In the genomic region with DNA sequence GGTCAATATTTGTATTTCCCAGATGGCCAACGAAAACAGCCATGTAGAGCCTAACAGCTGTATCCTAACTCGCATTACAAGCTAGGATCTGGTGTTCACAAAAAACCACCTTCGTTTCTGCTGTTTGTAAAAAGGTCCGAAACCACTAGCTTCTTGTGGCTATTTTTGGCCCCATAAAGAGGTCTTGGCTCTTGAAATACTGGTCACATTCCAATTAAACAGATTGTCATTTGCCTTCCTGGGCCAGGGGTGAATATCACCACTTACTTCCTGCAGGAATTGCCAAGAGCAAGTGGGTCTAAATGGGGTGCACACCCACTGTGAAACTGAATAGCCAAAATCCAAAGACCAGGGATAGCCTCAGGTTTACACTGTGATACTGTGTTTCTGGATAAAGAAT, we compare ENCODE assay signal across 20 cellular contexts. TPM values are rescaled to one million over a fixed set of nuclear protein-coding genes. Genes with fewer than 3 reads are reported as not detected.
DNase-seq lines count a peak whose midpoint lies in the region; ATAC-seq, FAIRE-seq and TF ChIP-seq lines count a peak whose summit lies in the region.
"Had no signal": no experiment of that assay in that cellular context is flagged by ENCODE, and none has a peak within 500 bp of the region (broad histone marks: within the 10 kb centered on the region; RNA-seq: fewer than 3 reads in every experiment).

No MANE protein-coding gene starts in this region.

- CTCF ChIA-PET in OCI-LY7 (lab: Charles Lee; ENCODE audit: unreplicated experiment) = no interaction called here
- CTCF ChIA-PET in HepG2 (lab: Yijun Ruan, JAX; ENCODE audit: low intra/inter-chr PET ratio, low total read pairs) = interaction anchor here (0.7 kb wide), 1 partner anchor 196 kb away, joined by 4 read pairs; no protein-coding TSS in a partner anchor

- BruUV-seq in OCI-LY7 (replicated peaks; lab: Mats Ljungman, UMichigan) = no TSS peak
- no TSS peak for BruUV-seq in HepG2 (replicated peaks; lab: Mats Ljungman, UMichigan)

- H3K9ac ChIP-seq in MM.1S (ENCODE audit: low read length) = no peak overlapping the region
- H3K9ac ChIP-seq in HepG2 (ENCODE audit: insufficient read depth, low read depth, low read length) = no peak overlapping the region
- H3K9ac ChIP-seq: BLaER1 had no signal

- H3K4me3 ChIP-seq in MM.1S (ENCODE audit: low read length) (no peak overlapping the region), OCI-LY7 (ENCODE audit: low read depth, low read length, poor library complexity, severe bottlenecking) (no peak overlapping the region), HepG2 (replicated peaks in 1 of 3; ENCODE audit: insufficient read depth in 1 of 3, low read depth in 2 of 3, low read length in 3 of 3) (no peak overlapping the region)
- H3K4me3 ChIP-seq: BLaER1, GM23338, SJCRH30 had no signal

- H3K4me1 Mint-ChIP-seq in activated T-cell treated with anti-CD3 and anti-CD28 coated beads, Interleukin-2, amount 50 U/mL, for 72 hours (ENCODE audit: low read depth) = peaks cover 49% of the 10 kb centered on the region
- H3K4me1 Mint-ChIP-seq: GM23338 had no signal

- no peak for TF ChIP-seq CTCF in MM.1S (IDR thresholded peaks at IDR 0.05; ENCODE audit: low read length)
- no peak for TF ChIP-seq CTCF in OCI-LY7 (conservative IDR thresholded peaks at IDR 0.05; ENCODE audit: low read length)
- TF ChIP-seq CTCF in HepG2 (CRISPR knock-in tag; IDR thresholded peaks at IDR 0.05) = no peak

- peaks cover under 1 to 9% of the 10 kb centered on the region in 2 donors for H3K9me3 Mint-ChIP-seq in activated T-cell treated with anti-CD3 and anti-CD28 coated beads, Interleukin-2, amount 50 U/mL, for 72 hours
- H3K9me3 Mint-ChIP-seq: GM23338 had no signal

- H2AFZ ChIP-seq in MM.1S (ENCODE audit: low read length) (no peak overlapping the region), OCI-LY7 (ENCODE audit: low read length) (peak overlapping the region; percentile 65; the same call in 1 of the 2 replicates), HepG2 (ENCODE audit: low read length) (no peak overlapping the region)
- H2AFZ ChIP-seq: GM23338 had no signal

- H3K36me3 ChIP-seq in MM.1S (replicated peaks; ENCODE audit: insufficient read depth, low read length) = no peaks in the 10 kb centered on the region
- H3K36me3 ChIP-seq in OCI-LY7 (ENCODE audit: insufficient read depth, low read length) = peaks cover under 1% of the 10 kb centered on the region; the same call in 1 of the 2 replicates
- H3K36me3 ChIP-seq in HepG2 (replicated peaks in 1 of 2; ENCODE audit: control insufficient read depth in 1 of 2, insufficient read depth in 2 of 2, low read length in 2 of 2) = no peaks in the 10 kb centered on the region
- H3K36me3 ChIP-seq: BLaER1, SJCRH30 had no signal

- POLR2A ChIA-PET in OCI-LY7 (lab: Charles Lee) = interaction anchor here (0.5 to 0.7 kb wide), 2 partner anchors 62 to 230 kb away, joined by 3 to 5 read pairs; no protein-coding TSS in a partner anchor
- POLR2A ChIA-PET in HepG2 (lab: Yijun Ruan, JAX) = no interaction called here

- peak overlapping the region; percentile 99 for H3K27ac Mint-ChIP-seq in activated T-cell treated with anti-CD3 and anti-CD28 coated beads, Interleukin-2, amount 50 U/mL, for 72 hours
- H3K27ac Mint-ChIP-seq: GM23338 had no signal

- intact Hi-C loops in OCI-LY7 (cut with micrococcal nuclease; ENCODE audit: unreplicated experiment) = loop anchor here (5.0 kb wide), 1 partner anchor 197 kb away; no protein-coding TSS in a partner anchor
- intact Hi-C loops in HepG2 (cut with micrococcal nuclease; ENCODE audit: unreplicated experiment) = no loop called here
- intact Hi-C loops in head of caudate nucleus (cut with DNase I) = no loop called here

- DNase-seq in activated T-cell treated with anti-CD3 and anti-CD28 coated beads, Interleukin-2, amount 50 U/mL, for 72 hours = no peak
- DNase-seq in activated T-cell treated with anti-CD3 and anti-CD28 coated beads for 4 hours (no peak), MM.1S (peak; percentile 47), OCI-LY7 (ENCODE audit: low spot score) (no peak), HepG2 (ENCODE audit: low spot score) (no peak), head of caudate nucleus (no peak), frontal cortex (ENCODE audit: low spot score in 2 of 2) (no peak)
- DNase-seq: Calu3; CD4-positive, alpha-beta memory T cell; NCI-H1105 treated with DMSO at 0.1 percent for 48 hours; NCI-H1694; NCI-H2107; NCI-H226; NCI-H524 treated with DMSO at 0.1 percent for 48 hours; SJCRH30 had no signal

- H3K79me2 ChIP-seq in MM.1S (ENCODE audit: low read length) (no peaks in the 10 kb centered on the region), OCI-LY7 (ENCODE audit: insufficient read depth, low read depth, low read length) (no peaks in the 10 kb centered on the region), HepG2 (ENCODE audit: insufficient read depth, low read length) (no peaks in the 10 kb centered on the region)

- H3K4me2 ChIP-seq in MM.1S (ENCODE audit: low read depth, low read length) = peak overlapping the region; percentile 27; the same call in 1 of the 2 replicates
- H3K4me2 ChIP-seq in OCI-LY7 (ENCODE audit: low read length) = no peak overlapping the region
- no peak overlapping the region for H3K4me2 ChIP-seq in HepG2 (ENCODE audit: low read depth, low read length)
- H3K4me2 ChIP-seq: BLaER1, GM23338 had no signal

- H3K27ac ChIP-seq in MM.1S (ENCODE audit: low read length) = peak overlapping the region; percentile 4; the same call in 1 of the 2 replicates
- H3K27ac ChIP-seq in OCI-LY7 (ENCODE audit: low read depth, low read length, poor library complexity, severe bottlenecking) = no peak overlapping the region
- no peak overlapping the region for H3K27ac ChIP-seq in HepG2 (ENCODE audit: extremely low read length, insufficient read depth, low read length)
- H3K27ac ChIP-seq: BLaER1, SJCRH30 had no signal

- peaks cover 46% of the 10 kb centered on the region for H3K4me1 ChIP-seq in MM.1S (ENCODE audit: low read length)
- peaks cover 32% of the 10 kb centered on the region for H3K4me1 ChIP-seq in OCI-LY7 (ENCODE audit: insufficient read depth, low read length, poor library complexity, severe bottlenecking)
- no peaks in the 10 kb centered on the region for H3K4me1 ChIP-seq in HepG2 (ENCODE audit: insufficient read depth, low read length)
- H3K4me1 ChIP-seq: BLaER1, SJCRH30 had no signal

- no peak overlapping the region for H3K4me3 Mint-ChIP-seq in activated T-cell treated with anti-CD3 and anti-CD28 coated beads, Interleukin-2, amount 50 U/mL, for 72 hours
- H3K4me3 Mint-ChIP-seq: CD4-positive, alpha-beta memory T cell; GM23338 had no signal

- FAIRE-seq in HepG2 (lab: Jason Lieb, UNC) (no peak), frontal cortex (lab: Jason Lieb, UNC) (no peak)
- FAIRE-seq: GM12891 had no signal

- TF ChIP-seq EP300 in HepG2 (IDR thresholded peaks at IDR 0.05; ENCODE audit: low read depth in 2 of 2, low read length in 2 of 2) (no peak), HepG2 (CRISPR knock-in tag; IDR thresholded peaks at IDR 0.05; ENCODE audit: borderline replicate concordance) (no peak)

- in situ Hi-C loops in HepG2 (cut with HindIII; ENCODE audit: extremely low pct_ligation_motif_present, low pct_unique_long_range_greater_than_20kb) = no loop called here

- no peak for TF ChIP-seq POLR2A in HepG2 (IDR thresholded peaks at IDR 0.05; ENCODE audit: insufficient read depth in 1 of 2, low read depth in 2 of 2, low read length in 2 of 2)

- no peaks in the 10 kb centered on the region for H3K9me3 ChIP-seq in MM.1S (replicated peaks; ENCODE audit: insufficient read depth, low read length)
- H3K9me3 ChIP-seq in OCI-LY7 (ENCODE audit: low read length) = peaks cover 26% of the 10 kb centered on the region
- H3K9me3 ChIP-seq in HepG2 (ENCODE audit: low read length) = no peaks in the 10 kb centered on the region
- H3K9me3 ChIP-seq: SJCRH30 had no signal

- H4K20me1 ChIP-seq in MM.1S (ENCODE audit: insufficient read depth, low read length) = no peaks in the 10 kb centered on the region
- H4K20me1 ChIP-seq in OCI-LY7 (ENCODE audit: insufficient read depth, low read length) = no peaks in the 10 kb centered on the region
- no peaks in the 10 kb centered on the region for H4K20me1 ChIP-seq in HepG2 (ENCODE audit: insufficient read depth, low read length)
- H4K20me1 ChIP-seq: BLaER1 had no signal

- TF ChIP-seq RAD21 in HepG2 (CRISPR knock-in tag; IDR thresholded peaks at IDR 0.05) = no peak

- no peaks in the 10 kb centered on the region for H3K9me2 ChIP-seq in MM.1S (replicated peaks; ENCODE audit: insufficient read depth, low read length)
- H3K9me2 ChIP-seq in OCI-LY7 (ENCODE audit: insufficient read depth, low read length) = no peaks in the 10 kb centered on the region

- no peaks in the 10 kb centered on the region for H3K27me3 ChIP-seq in MM.1S (replicated peaks; ENCODE audit: insufficient read depth, low read length)
- H3K27me3 ChIP-seq in HepG2 (ENCODE audit: control insufficient read depth in 1 of 2, insufficient read depth in 2 of 2, low read length in 2 of 2) = no peaks in the 10 kb centered on the region
- H3K27me3 ChIP-seq: BLaER1 had no signal

- no peak for ATAC-seq in activated T-cell treated with anti-CD3 and anti-CD28 coated beads, Interleukin-2, amount 50 U/mL, for 72 hours (replicated peaks in 1 of 2)
- no peak for ATAC-seq in HepG2
- ATAC-seq: GM23338, HCT116 had no signal

- H3F3A ChIP-seq in MM.1S (ENCODE audit: insufficient read depth, low read length) = peaks cover 11% of the 10 kb centered on the region; the same call in 1 of the 2 replicates

- H3K36me3 Mint-ChIP-seq in activated T-cell treated with anti-CD3 and anti-CD28 coated beads, Interleukin-2, amount 50 U/mL, for 72 hours (ENCODE audit: insufficient read depth in 2 of 2) = peaks cover 7 to 12% of the 10 kb centered on the region in 2 donors
- H3K36me3 Mint-ChIP-seq: CD4-positive, alpha-beta memory T cell had no signal

- WGBS in HepG2 (ENCODE audit: low lambda C conversion rate) = 28% methylated on average over 4 of the region's 4 CpGs

- H3K27me3 Mint-ChIP-seq in activated T-cell treated with anti-CD3 and anti-CD28 coated beads, Interleukin-2, amount 50 U/mL, for 72 hours (ENCODE audit: low read depth) = no peaks in the 10 kb centered on the region

RNA-seq across cellular contexts. Expression of gene TSHZ2, which starts 48.2 kb away (rescaled TPM):
- total RNA-seq in activated T-cell treated with anti-CD3 and anti-CD28 coated beads, Interleukin-2, amount 50 U/mL, for 72 hours = 10 to 100 TPM; 29.3 to 56.7 TPM
- not detected in 2 replicates for total RNA-seq in OCI-LY7 (2014; rRNA removed; shearing (Covaris generic))
- not detected in 2 replicates for total RNA-seq in OCI-LY7 (2022)
- total RNA-seq in HepG2 (2016; rRNA removed; fragmentation: Illumina TruSeq; extraction: Trizol) = not detected in 2 replicates
- total RNA-seq in HepG2 (2016; cell fraction: cytosol; rRNA removed; fragmentation: Illumina TruSeq; extraction: Trizol; ENCODE audit: low read depth) = under 0.01 TPM in 1 of 2 replicates, not detected in the other
- total RNA-seq in HepG2 (2016; cell fraction: insoluble cytoplasmic fraction; rRNA removed; fragmentation: Illumina TruSeq; extraction: Trizol) = not detected in 2 replicates
- total RNA-seq in HepG2 (2016; cell fraction: membrane; rRNA removed; fragmentation: Illumina TruSeq; extraction: Trizol) = not detected in 2 replicates
- not detected in 2 replicates for total RNA-seq in HepG2 (2016; cell fraction: nucleus; rRNA removed; fragmentation: Illumina TruSeq; extraction: Trizol)
- 0.01 and 0.13 TPM in 2 replicates for polyA plus RNA-seq in HepG2 (2011; rRNA removed)
- 0.01 and 0.13 TPM in 2 replicates for polyA plus RNA-seq in HepG2 (2011; cell fraction: cytosol; rRNA removed)
- polyA plus RNA-seq in HepG2 (2011; cell fraction: nucleus; rRNA removed) = 0.13 and 0.55 TPM in 2 replicates
- polyA plus RNA-seq in HepG2 (2012) = 0.21 and 0.42 TPM in 2 replicates
- not detected in 2 replicates for polyA plus RNA-seq in HepG2 (2016; cell fraction: cytosol; fragmentation: Illumina TruSeq; extraction: Trizol; ENCODE audit: low read depth)
- 0.08 TPM in 1 of 2 replicates, not detected in the other for polyA plus RNA-seq in HepG2 (2016; cell fraction: insoluble cytoplasmic fraction; fragmentation: Illumina TruSeq; extraction: Trizol; ENCODE audit: low read depth)
- not detected in 2 replicates for polyA plus RNA-seq in HepG2 (2016; cell fraction: membrane; fragmentation: Illumina TruSeq; extraction: Trizol; ENCODE audit: low read depth)
- not detected in 2 replicates for polyA plus RNA-seq in HepG2 (2016; cell fraction: nucleus; fragmentation: Illumina TruSeq; extraction: Trizol; ENCODE audit: insufficient read depth, low read depth)
- 0.32 and 3.2 TPM in 2 replicates for polyA minus RNA-seq in HepG2 (2011; rRNA and poly(A)+ RNA removed; ENCODE audit: low replicate concordance)
- polyA minus RNA-seq in HepG2 (2011; cell fraction: cytosol; rRNA and poly(A)+ RNA removed) = 0.18 and 0.30 TPM in 2 replicates
- polyA minus RNA-seq in HepG2 (2011; cell fraction: nucleus; rRNA and poly(A)+ RNA removed) = 0.52 and 1.7 TPM in 2 replicates
- total RNA-seq in frontal cortex = 2.4 TPM
- total RNA-seq: Calu3, LHCN-M2, SJCRH30 had no signal
